Comparison of ENCODE assay signal across 28 cellular contexts in the genomic region with DNA sequence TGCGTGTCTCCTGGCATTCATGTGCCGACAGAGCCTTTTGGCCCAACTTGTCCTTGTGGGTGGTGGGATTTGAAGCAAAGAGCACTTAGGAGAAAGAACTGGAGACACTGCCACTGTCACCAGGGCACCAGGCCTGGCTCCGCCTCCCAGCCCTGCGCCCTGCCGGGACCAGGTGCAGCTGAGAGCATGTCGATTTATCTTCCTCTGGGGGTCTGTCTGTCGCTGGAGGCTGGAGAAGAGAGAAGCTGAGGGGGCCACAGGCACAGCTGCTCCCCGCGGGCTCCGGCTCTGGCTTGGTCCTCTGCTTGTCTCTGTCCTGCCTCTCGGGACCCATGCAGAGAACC.
"Had no signal": no experiment of that assay in that cellular context is flagged by ENCODE, and none has a peak within 500 bp of the region (broad histone marks: within the 10 kb centered on the region; RNA-seq: fewer than 3 reads in every experiment).

No MANE protein-coding gene starts in this region.

- DNase-seq: hippocampal formation; immature natural killer cell; kidney; left colon; lower lobe of right lung; mammary epithelial cell; mesendoderm; midbrain; mucosa of descending colon; naive thymus-derived CD4-positive, alpha-beta T cell; retina; right cardiac atrium; sigmoid colon; stimulated activated CD4-positive, alpha-beta T cell treated with anti-CD3 and anti-CD28 coated beads, Interleukin-1b, Interleukin-23, amount 100 ng/mL, for 48 hours; stimulated activated CD4-positive, alpha-beta T cell treated with anti-CD3 and anti-CD28 coated beads, Interleukin-2, amount 100 ng/mL, for 48 hours; stimulated activated naive B cell treated with anti-CD40 and anti-IgM and Interleukin-4, amounts not matched to agents 10 μg/mL and 1 μg/mL and 100 μg/mL, for 72 hours; stimulated activated naive CD8-positive, alpha-beta T cell treated with anti-CD3 and anti-CD28 coated beads, Interleukin-15, Interleukin-2, amounts not matched to agents 100 U/mL and 50 U/mL, for 24 hours; stomach; testis; thyroid gland; transverse colon had no signal

- H3K27me3 ChIP-seq: left lung, sigmoid colon, stomach, testis, thyroid gland, transverse colon, upper lobe of left lung, vagina had no signal

- H2AFZ ChIP-seq: parathyroid adenoma had no signal

- H3K4me1 ChIP-seq: left lung, lower lobe of right lung, parathyroid adenoma, sigmoid colon, stomach, testis, thyroid gland, transverse colon, upper lobe of left lung, vagina had no signal

- H3K27ac Mint-ChIP-seq: nephron; stimulated activated naive B cell treated with anti-CD40 and anti-IgM and Interleukin-4, amounts not matched to agents 10 μg/mL and 1 μg/mL and 100 μg/mL, for 72 hours had no signal

- H3K79me2 ChIP-seq: parathyroid adenoma had no signal

- H3K27ac ChIP-seq: left lung, lower lobe of right lung, parathyroid adenoma, sigmoid colon, stomach, testis, thyroid gland, transverse colon, upper lobe of left lung, vagina had no signal

- H3K4me2 ChIP-seq: smooth muscle cell had no signal

- H3K9me3 Mint-ChIP-seq: immature natural killer cell; naive thymus-derived CD4-positive, alpha-beta T cell; nephron; neural crest cell; stimulated activated naive B cell treated with anti-CD40 and anti-IgM and Interleukin-4, amounts not matched to agents 10 μg/mL and 1 μg/mL and 100 μg/mL, for 72 hours had no signal

- H3K4me3 Mint-ChIP-seq: immature natural killer cell; naive thymus-derived CD4-positive, alpha-beta T cell; nephron; neural crest cell; stimulated activated naive B cell treated with anti-CD40 and anti-IgM and Interleukin-4, amounts not matched to agents 10 μg/mL and 1 μg/mL and 100 μg/mL, for 72 hours had no signal

- H3K27me3 Mint-ChIP-seq: naive thymus-derived CD4-positive, alpha-beta T cell; stimulated activated naive B cell treated with anti-CD40 and anti-IgM and Interleukin-4, amounts not matched to agents 10 μg/mL and 1 μg/mL and 100 μg/mL, for 72 hours had no signal

- H3K4me1 Mint-ChIP-seq: immature natural killer cell; naive thymus-derived CD4-positive, alpha-beta T cell; nephron; neural crest cell; stimulated activated naive B cell treated with anti-CD40 and anti-IgM and Interleukin-4, amounts not matched to agents 10 μg/mL and 1 μg/mL and 100 μg/mL, for 72 hours had no signal

- ATAC-seq: left colon; left lung; lower lobe of right lung; mucosa of descending colon; naive thymus-derived CD4-positive, alpha-beta T cell; right cardiac atrium; stimulated activated naive B cell treated with anti-CD40 and anti-IgM and Interleukin-4, amounts not matched to agents 10 μg/mL and 1 μg/mL and 100 μg/mL, for 72 hours; stimulated activated naive CD8-positive, alpha-beta T cell treated with anti-CD3 and anti-CD28 coated beads, Interleukin-15, Interleukin-2, amounts not matched to agents 100 U/mL and 50 U/mL, for 24 hours had no signal

- H3K9me3 ChIP-seq: left lung, lower lobe of right lung, mucosa of descending colon, sigmoid colon, stomach, testis, thyroid gland, transverse colon, upper lobe of left lung, vagina had no signal

- H3K4me3 ChIP-seq: left lung, lower lobe of right lung, mucosa of descending colon, sigmoid colon, smooth muscle cell, stomach, testis, thyroid gland, transverse colon, upper lobe of left lung, vagina had no signal
